Comparison of ENCODE assay signal across 8 cellular contexts in the genomic region with DNA sequence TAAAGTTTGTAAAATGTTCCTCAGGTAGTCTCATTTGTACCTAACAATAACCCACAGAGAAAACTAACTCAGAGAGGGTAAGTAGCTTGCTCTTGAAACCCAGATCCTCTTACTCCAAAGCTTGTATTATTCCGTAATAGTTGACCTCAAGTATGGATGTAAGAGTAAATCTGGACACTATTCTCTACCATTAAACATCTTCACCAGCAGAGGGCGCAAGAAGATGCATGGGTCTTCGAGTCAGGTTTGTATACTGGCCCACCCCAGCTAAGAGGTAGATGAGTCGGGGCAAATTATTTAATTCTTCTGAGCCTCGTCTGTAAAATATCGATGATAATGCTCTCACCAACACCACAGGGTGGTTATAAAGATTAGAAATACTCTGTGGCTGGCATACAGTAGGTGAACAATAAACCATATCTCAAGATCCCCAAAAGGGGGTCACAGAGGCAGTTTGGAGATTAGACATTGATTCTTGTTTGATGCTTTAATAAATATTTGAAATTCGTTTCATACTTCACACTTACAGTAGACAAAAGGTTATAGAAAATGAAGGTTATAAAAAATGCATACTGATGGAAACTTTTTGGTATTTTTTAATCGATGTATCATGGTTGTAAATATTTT. TPM values are rescaled to one million over a fixed set of nuclear protein-coding genes. Genes with fewer than 3 reads are reported as not detected.
DNase-seq lines count a peak whose midpoint lies in the region; ATAC-seq and TF ChIP-seq lines count a peak whose summit lies in the region.

No MANE protein-coding gene starts in this region.

- DNase-seq in AG08395 (ENCODE audit: low spot score), result peak; percentile 69
- peak; percentile 81 for DNase-seq in GM13977 (ENCODE audit: low spot score)
- peak; percentile 52 for DNase-seq in NCI-H2171 (lab: John Stamatoyannopoulos, UW)
- no peak for DNase-seq in coronary artery (ENCODE audit: low spot score)
- DNase-seq in lung microvascular endothelial cell (ENCODE audit: low read depth in 2 of 2), result peak; percentile 85 to 86
- peak; percentile 24 to 42 for DNase-seq in stimulated activated CD8-positive, alpha-beta memory T cell treated with anti-CD3 and anti-CD28 coated beads, Interleukin-7, amount 100 ng/mL, for 4 hours (ENCODE audit: low read depth in 2 of 2)

- no peak overlapping the region for H3K27ac ChIP-seq in coronary artery

- ATAC-seq in GM21423 (IDR thresholded peaks at IDR 0.05; ENCODE audit: unreplicated experiment), result no peak

- in situ Hi-C loops in GM13977 (cut with MboI; ENCODE audit: low pct_unique_long_range_greater_than_20kb, low sequenced_read_pairs, unreplicated experiment), result loop anchor here (10.0 kb wide), 2 partner anchors 123 to 223 kb away; no protein-coding TSS in a partner anchor

- TF ChIP-seq CTCF in GM13977 (IDR thresholded peaks at IDR 0.05; ENCODE audit: extremely low read depth, insufficient read depth, missing control alignments), result peak; percentile 61
- TF ChIP-seq CTCF in WI38 (IDR thresholded peaks at IDR 0.05; ENCODE audit: low read depth, low read length), result peak; percentile 42; the same call in 1 of the 2 replicates
- TF ChIP-seq CTCF in coronary artery (IDR thresholded peaks at IDR 0.05), result peak; percentile 69

- H3K4me3 ChIP-seq in WI38 (ENCODE audit: low read depth, low read length) (no peak overlapping the region), coronary artery (no peak overlapping the region)

RNA-seq across cellular contexts. Expression of gene CABLES1, which starts 3.5 kb away (rescaled TPM):
- 29.9 and 74.8 TPM in 2 replicates for total RNA-seq in lung microvascular endothelial cell
